21 cellular contexts compared by ENCODE assay signal in genomic region chr3:45017826-45018225, GRCh38. TPM values are rescaled to one million over a fixed set of nuclear protein-coding genes. Genes with fewer than 3 reads are reported as not detected.
"Had no signal": no experiment of that assay in that cellular context is flagged by ENCODE, and none has a peak within 500 bp of the region (broad histone marks: within the 10 kb centered on the region; RNA-seq: fewer than 3 reads in every experiment).

No MANE protein-coding gene starts in this region.

- H3K36me3 ChIP-seq: tibial artery had no signal

- H3K4me3 ChIP-seq: coronary artery, lung, tibial artery had no signal

- H3K4me3 Mint-ChIP-seq: activated B cell treated with CpG ODN at 0.5 μM for 24 hours; activated naive CD4-positive, alpha-beta T cell treated with anti-CD3 and anti-CD28 coated beads, Interleukin-2, amount 10 ng/mL, durations not matched to agents 7 days and 5 days; naive B cell; T-helper 1 cell treated with Interleukin-12 subunit alpha and Interleukin-12 subunit beta and Interleukin-4 antibody, amounts not matched to agents 30 μg/mL and 1 μg/mL, for 36 hours had no signal

- H3K4me1 Mint-ChIP-seq: activated B cell treated with CpG ODN at 0.5 μM for 24 hours had no signal

- H3K27ac Mint-ChIP-seq: activated B cell treated with CpG ODN at 0.5 μM for 24 hours; activated naive CD4-positive, alpha-beta T cell treated with anti-CD3 and anti-CD28 coated beads, Interleukin-2, amount 10 ng/mL, durations not matched to agents 7 days and 5 days; T-helper 1 cell treated with Interleukin-12 subunit alpha and Interleukin-12 subunit beta and Interleukin-4 antibody, amounts not matched to agents 30 μg/mL and 1 μg/mL, for 36 hours had no signal

- H3K27ac ChIP-seq: neutrophil, parathyroid adenoma, tibial artery had no signal

- H3K9me3 ChIP-seq: neutrophil, tibial artery had no signal

- H3K27me3 ChIP-seq: neutrophil, tibial artery had no signal

- DNase-seq: activated B cell treated with CpG ODN at 0.5 μM for 24 hours; activated CD4-positive, alpha-beta T cell treated with anti-CD3 and anti-CD28 coated beads for 4 hours; activated CD4-positive, alpha-beta T cell treated with anti-CD3 and anti-CD28 coated beads, Interleukin-2, amount 50 U/mL, for 48 hours; activated effector memory CD4-positive, alpha-beta T cell treated with anti-CD3 and anti-CD28 coated beads, Interleukin-2, amount 50 U/mL, for 16 hours; activated naive CD4-positive, alpha-beta T cell treated with anti-CD3 and anti-CD28 coated beads, Interleukin-2, amount 10 ng/mL, durations not matched to agents 7 days and 5 days; cerebellar nuclear complex; erythroblast; glutamatergic neuron; hypothalamus; naive B cell; stimulated activated CD4-positive, alpha-beta T cell treated with anti-CD3 and anti-CD28 coated beads, Interleukin-12 subunit alpha, Interleukin-12 subunit beta, amount 100 ng/mL, for 4 hours; stimulated activated CD4-positive, alpha-beta T cell treated with anti-CD3 and anti-CD28 coated beads, Interleukin-4, amount 100 ng/mL, for 4 hours; stimulated activated naive CD8-positive, alpha-beta T cell treated with anti-CD3 and anti-CD28 coated beads, Interleukin-15, Interleukin-2, amounts not matched to agents 100 U/mL and 50 U/mL, for 24 hours; substantia nigra; tibial artery had no signal

- H3K27me3 Mint-ChIP-seq: activated B cell treated with CpG ODN at 0.5 μM for 24 hours; activated naive CD4-positive, alpha-beta T cell treated with anti-CD3 and anti-CD28 coated beads, Interleukin-2, amount 10 ng/mL, durations not matched to agents 7 days and 5 days; naive B cell had no signal

- ATAC-seq: right cardiac atrium; stimulated activated naive CD8-positive, alpha-beta T cell treated with anti-CD3 and anti-CD28 coated beads, Interleukin-15, Interleukin-2, amounts not matched to agents 100 U/mL and 50 U/mL, for 24 hours had no signal

- H3K9me3 Mint-ChIP-seq: activated B cell treated with CpG ODN at 0.5 μM for 24 hours; activated naive CD4-positive, alpha-beta T cell treated with anti-CD3 and anti-CD28 coated beads, Interleukin-2, amount 10 ng/mL, durations not matched to agents 7 days and 5 days; naive B cell; T-helper 1 cell treated with Interleukin-12 subunit alpha and Interleukin-12 subunit beta and Interleukin-4 antibody, amounts not matched to agents 30 μg/mL and 1 μg/mL, for 36 hours had no signal

RNA-seq across cellular contexts. Expression of gene CLEC3B, which starts 8.3 kb away (rescaled TPM):
- total RNA-seq: activated B cell treated with CpG ODN at 0.5 μM for 24 hours had no signal
